ENCODE assay signal across 4 cellular contexts in the genomic region with DNA sequence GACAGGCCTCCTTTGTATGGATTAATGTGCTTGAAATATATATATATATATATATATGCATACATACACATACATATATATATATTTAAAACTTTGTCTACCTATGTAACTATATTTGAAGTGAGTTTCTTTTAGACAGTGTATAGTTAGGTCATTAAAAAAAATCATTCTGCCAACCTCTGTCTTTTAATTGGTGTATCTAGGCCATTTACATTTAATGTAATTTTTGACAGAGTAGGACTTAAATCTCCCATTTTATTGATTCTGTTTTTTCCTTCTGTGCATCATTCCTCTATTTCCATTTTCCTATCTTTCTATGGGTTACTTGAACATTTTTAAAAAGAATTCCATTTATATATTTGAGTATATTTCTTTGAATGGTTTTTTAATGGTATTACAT.
TF ChIP-seq lines count a peak whose summit lies in the region.

No MANE protein-coding gene starts in this region.

TF ChIP-seq in HCT116, 20 proteins besides CTCF, POLR2A, EP300 and RAD21:
- TF ChIP-seq TCF7L2 (IDR thresholded peaks at IDR 0.05; ENCODE audit: borderline replicate concordance, extremely low read depth, insufficient read depth, insufficient read length) (no peak), CBX3 (IDR thresholded peaks at IDR 0.05; ENCODE audit: low read depth) (peak; percentile 43; the same call in 1 of the 2 replicates)

TF ChIP-seq in HEK293, 187 proteins besides CTCF, POLR2A, EP300 and RAD21:
- TF ChIP-seq, protein P1, sequence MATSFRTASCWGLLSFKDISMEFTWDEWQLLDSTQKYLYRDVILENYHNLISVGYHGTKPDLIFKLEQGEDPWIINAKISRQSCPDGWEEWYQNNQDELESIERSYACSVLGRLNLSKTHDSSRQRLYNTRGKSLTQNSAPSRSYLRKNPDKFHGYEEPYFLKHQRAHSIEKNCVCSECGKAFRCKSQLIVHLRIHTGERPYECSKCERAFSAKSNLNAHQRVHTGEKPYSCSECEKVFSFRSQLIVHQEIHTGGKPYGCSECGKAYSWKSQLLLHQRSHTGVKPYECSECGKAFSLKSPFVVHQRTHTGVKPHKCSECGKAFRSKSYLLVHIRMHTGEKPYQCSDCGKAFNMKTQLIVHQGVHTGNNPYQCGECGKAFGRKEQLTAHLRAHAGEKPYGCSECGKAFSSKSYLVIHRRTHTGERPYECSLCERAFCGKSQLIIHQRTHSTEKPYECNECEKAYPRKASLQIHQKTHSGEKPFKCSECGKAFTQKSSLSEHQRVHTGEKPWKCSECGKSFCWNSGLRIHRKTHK (tag by site-specific recombination; IDR thresholded peaks at IDR 0.05), result no peak
- peak; percentile 95 for TF ChIP-seq SETDB1 (IDR thresholded peaks at IDR 0.05; ENCODE audit: insufficient read length, low read length)
- no peak for TF ChIP-seq MEIS1 (CRISPR knock-in tag; IDR thresholded peaks at IDR 0.05; ENCODE audit: borderline replicate concordance)
- TF ChIP-seq ZBTB48 (tag by site-specific recombination; IDR thresholded peaks at IDR 0.05), result no peak
- TF ChIP-seq ZNF37A (tag by site-specific recombination; IDR thresholded peaks at IDR 0.05), result no peak
- TF ChIP-seq HOXC10 (CRISPR knock-in tag; IDR thresholded peaks at IDR 0.05), result no peak
- TF ChIP-seq ZNF366 (tag by site-specific recombination; conservative IDR thresholded peaks at IDR 0.05), result no peak
- TF ChIP-seq MZF1 (tag by site-specific recombination; IDR thresholded peaks at IDR 0.05; ENCODE audit: borderline replicate concordance), result no peak
TF ChIP-seq in HEK293: peak in this region for 1.

TF ChIP-seq in WTC11, 78 proteins besides CTCF, POLR2A, EP300 and RAD21:
- TF ChIP-seq FOXJ3 (CRISPR knock-in tag; IDR thresholded peaks at IDR 0.05; ENCODE audit: borderline replicate concordance) (no peak), GTF2I (CRISPR knock-in tag; conservative IDR thresholded peaks at IDR 0.05) (0 out of 2 replicates have a peak, but pooled peaks have one; percentile 37), NFYB (CRISPR knock-in tag; conservative IDR thresholded peaks at IDR 0.05; ENCODE audit: low read depth) (no peak), KAT7 (CRISPR knock-in tag; IDR thresholded peaks at IDR 0.05; ENCODE audit: borderline replicate concordance) (no peak)

TF ChIP-seq in K562, 482 proteins besides CTCF, POLR2A, EP300 and RAD21:
- TF ChIP-seq HNRNPUL1 (IDR thresholded peaks at IDR 0.05; ENCODE audit: low read length) (no peak), ZNF592 (IDR thresholded peaks at IDR 0.05) (no peak), ZNF436 (CRISPR knock-in tag; IDR thresholded peaks at IDR 0.05) (no peak), ZNF707 (CRISPR knock-in tag; conservative IDR thresholded peaks at IDR 0.05) (no peak), ZNF354B (CRISPR knock-in tag; IDR thresholded peaks at IDR 0.05) (peak; percentile 95), ZKSCAN1 (IDR thresholded peaks at IDR 0.05; ENCODE audit: low read depth, low read length) (no peak), ZNF507 (tag; conservative IDR thresholded peaks at IDR 0.05) (peak; percentile 99), RBM25 (IDR thresholded peaks at IDR 0.05; ENCODE audit: low read depth, low read length, severe bottlenecking) (peak; percentile 60), ZBTB34 (CRISPR knock-in tag; IDR thresholded peaks at IDR 0.05) (no peak), PPARD (CRISPR knock-in tag; IDR thresholded peaks at IDR 0.05) (no peak)
- TF ChIP-seq, protein P2, sequence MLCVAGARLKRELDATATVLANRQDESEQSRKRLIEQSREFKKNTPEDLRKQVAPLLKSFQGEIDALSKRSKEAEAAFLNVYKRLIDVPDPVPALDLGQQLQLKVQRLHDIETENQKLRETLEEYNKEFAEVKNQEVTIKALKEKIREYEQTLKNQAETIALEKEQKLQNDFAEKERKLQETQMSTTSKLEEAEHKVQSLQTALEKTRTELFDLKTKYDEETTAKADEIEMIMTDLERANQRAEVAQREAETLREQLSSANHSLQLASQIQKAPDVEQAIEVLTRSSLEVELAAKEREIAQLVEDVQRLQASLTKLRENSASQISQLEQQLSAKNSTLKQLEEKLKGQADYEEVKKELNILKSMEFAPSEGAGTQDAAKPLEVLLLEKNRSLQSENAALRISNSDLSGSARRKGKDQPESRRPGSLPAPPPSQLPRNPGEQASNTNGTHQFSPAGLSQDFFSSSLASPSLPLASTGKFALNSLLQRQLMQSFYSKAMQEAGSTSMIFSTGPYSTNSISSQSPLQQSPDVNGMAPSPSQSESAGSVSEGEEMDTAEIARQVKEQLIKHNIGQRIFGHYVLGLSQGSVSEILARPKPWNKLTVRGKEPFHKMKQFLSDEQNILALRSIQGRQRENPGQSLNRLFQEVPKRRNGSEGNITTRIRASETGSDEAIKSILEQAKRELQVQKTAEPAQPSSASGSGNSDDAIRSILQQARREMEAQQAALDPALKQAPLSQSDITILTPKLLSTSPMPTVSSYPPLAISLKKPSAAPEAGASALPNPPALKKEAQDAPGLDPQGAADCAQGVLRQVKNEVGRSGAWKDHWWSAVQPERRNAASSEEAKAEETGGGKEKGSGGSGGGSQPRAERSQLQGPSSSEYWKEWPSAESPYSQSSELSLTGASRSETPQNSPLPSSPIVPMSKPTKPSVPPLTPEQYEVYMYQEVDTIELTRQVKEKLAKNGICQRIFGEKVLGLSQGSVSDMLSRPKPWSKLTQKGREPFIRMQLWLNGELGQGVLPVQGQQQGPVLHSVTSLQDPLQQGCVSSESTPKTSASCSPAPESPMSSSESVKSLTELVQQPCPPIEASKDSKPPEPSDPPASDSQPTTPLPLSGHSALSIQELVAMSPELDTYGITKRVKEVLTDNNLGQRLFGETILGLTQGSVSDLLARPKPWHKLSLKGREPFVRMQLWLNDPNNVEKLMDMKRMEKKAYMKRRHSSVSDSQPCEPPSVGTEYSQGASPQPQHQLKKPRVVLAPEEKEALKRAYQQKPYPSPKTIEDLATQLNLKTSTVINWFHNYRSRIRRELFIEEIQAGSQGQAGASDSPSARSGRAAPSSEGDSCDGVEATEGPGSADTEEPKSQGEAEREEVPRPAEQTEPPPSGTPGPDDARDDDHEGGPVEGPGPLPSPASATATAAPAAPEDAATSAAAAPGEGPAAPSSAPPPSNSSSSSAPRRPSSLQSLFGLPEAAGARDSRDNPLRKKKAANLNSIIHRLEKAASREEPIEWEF (CRISPR knock-in tag; IDR thresholded peaks at IDR 0.05), result no peak
- TF ChIP-seq, protein P3, sequence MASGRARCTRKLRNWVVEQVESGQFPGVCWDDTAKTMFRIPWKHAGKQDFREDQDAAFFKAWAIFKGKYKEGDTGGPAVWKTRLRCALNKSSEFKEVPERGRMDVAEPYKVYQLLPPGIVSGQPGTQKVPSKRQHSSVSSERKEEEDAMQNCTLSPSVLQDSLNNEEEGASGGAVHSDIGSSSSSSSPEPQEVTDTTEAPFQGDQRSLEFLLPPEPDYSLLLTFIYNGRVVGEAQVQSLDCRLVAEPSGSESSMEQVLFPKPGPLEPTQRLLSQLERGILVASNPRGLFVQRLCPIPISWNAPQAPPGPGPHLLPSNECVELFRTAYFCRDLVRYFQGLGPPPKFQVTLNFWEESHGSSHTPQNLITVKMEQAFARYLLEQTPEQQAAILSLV (tag; IDR thresholded peaks at IDR 0.05), result no peak
- TF ChIP-seq, protein P4, sequence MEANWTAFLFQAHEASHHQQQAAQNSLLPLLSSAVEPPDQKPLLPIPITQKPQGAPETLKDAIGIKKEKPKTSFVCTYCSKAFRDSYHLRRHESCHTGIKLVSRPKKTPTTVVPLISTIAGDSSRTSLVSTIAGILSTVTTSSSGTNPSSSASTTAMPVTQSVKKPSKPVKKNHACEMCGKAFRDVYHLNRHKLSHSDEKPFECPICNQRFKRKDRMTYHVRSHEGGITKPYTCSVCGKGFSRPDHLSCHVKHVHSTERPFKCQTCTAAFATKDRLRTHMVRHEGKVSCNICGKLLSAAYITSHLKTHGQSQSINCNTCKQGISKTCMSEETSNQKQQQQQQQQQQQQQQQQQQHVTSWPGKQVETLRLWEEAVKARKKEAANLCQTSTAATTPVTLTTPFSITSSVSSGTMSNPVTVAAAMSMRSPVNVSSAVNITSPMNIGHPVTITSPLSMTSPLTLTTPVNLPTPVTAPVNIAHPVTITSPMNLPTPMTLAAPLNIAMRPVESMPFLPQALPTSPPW (CRISPR knock-in tag; IDR thresholded peaks at IDR 0.05), result no peak
